In the genomic region with DNA sequence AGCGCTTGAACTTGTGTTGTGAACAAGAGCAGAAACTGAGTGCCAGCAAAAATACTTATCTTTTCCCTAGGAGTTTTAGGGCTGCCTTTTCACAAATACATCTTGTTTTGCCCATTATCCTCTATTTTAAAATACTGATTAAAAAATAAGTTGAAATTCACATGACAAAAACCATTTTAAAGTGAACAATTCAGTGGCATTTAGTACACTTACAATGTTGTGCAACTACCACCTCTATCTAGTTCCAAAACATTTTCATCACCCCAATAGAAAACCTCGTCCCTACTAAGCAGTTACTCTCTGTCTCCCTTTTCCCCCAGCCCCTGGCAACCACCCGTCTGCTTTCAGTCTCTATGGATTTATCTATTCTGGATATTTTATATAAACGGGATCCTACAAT, we compare ENCODE assay signal across 7 cellular contexts. TPM values are rescaled to one million over a fixed set of nuclear protein-coding genes. Genes with fewer than 3 reads are reported as not detected.
DNase-seq lines count a peak whose midpoint lies in the region; ATAC-seq and FAIRE-seq lines count a peak whose summit lies in the region.

No MANE protein-coding gene starts in this region.

- no peaks in the 10 kb centered on the region for H3K36me3 ChIP-seq in HUES6 (ENCODE audit: control insufficient read depth, insufficient read depth, low read length)
- no peaks in the 10 kb centered on the region for H3K36me3 ChIP-seq in iPS-20b (ENCODE audit: insufficient read depth, low read depth, low read length)

- no peak for DNase-seq in epidermal melanocyte (ENCODE audit: insufficient read length, low spot score)
- no peak for DNase-seq in A172 (ENCODE audit: low spot score)
- no peak for DNase-seq in urothelium cell line (ENCODE audit: low spot score)

- peak overlapping the region; percentile 93 for H3K27ac Mint-ChIP-seq in activated T-helper 17 cell treated with anti-CD3 and anti-CD28 coated beads, Interleukin-2, amount 50 U/mL, for 72 hours
- peak overlapping the region; percentile 87 for H3K27ac Mint-ChIP-seq in stimulated activated memory B cell treated with anti-CD40 and anti-IgM and Interleukin-4, amounts not matched to agents 10 μg/mL and 1 μg/mL and 100 μg/mL, for 72 hours

- ATAC-seq in activated T-helper 17 cell treated with anti-CD3 and anti-CD28 coated beads, Interleukin-2, amount 50 U/mL, for 72 hours (replicated peaks): no peak
- ATAC-seq in stimulated activated memory B cell treated with anti-CD40 and anti-IgM and Interleukin-4, amounts not matched to agents 10 μg/mL and 1 μg/mL and 100 μg/mL, for 72 hours: no peak

- FAIRE-seq in urothelium cell line (lab: Jason Lieb, UNC): no peak

- H3K36me3 Mint-ChIP-seq in activated T-helper 17 cell treated with anti-CD3 and anti-CD28 coated beads, Interleukin-2, amount 50 U/mL, for 72 hours (ENCODE audit: low read depth): peaks cover 27% of the 10 kb centered on the region
- peaks cover 11% of the 10 kb centered on the region for H3K36me3 Mint-ChIP-seq in stimulated activated memory B cell treated with anti-CD40 and anti-IgM and Interleukin-4, amounts not matched to agents 10 μg/mL and 1 μg/mL and 100 μg/mL, for 72 hours

- H3K4me1 ChIP-seq in HUES6 (ENCODE audit: control insufficient read depth, insufficient read depth, low read length) (peaks cover 17% of the 10 kb centered on the region; the same call in 1 of the 2 replicates), iPS-20b (ENCODE audit: insufficient read depth, low read length) (peaks cover 6% of the 10 kb centered on the region; the same call in 1 of the 2 replicates)

- H3K4me1 Mint-ChIP-seq in activated T-helper 17 cell treated with anti-CD3 and anti-CD28 coated beads, Interleukin-2, amount 50 U/mL, for 72 hours: peaks cover 40% of the 10 kb centered on the region
- H3K4me1 Mint-ChIP-seq in stimulated activated memory B cell treated with anti-CD40 and anti-IgM and Interleukin-4, amounts not matched to agents 10 μg/mL and 1 μg/mL and 100 μg/mL, for 72 hours: peaks cover 44% of the 10 kb centered on the region

- no peak overlapping the region for H3K9ac ChIP-seq in HUES6 (ENCODE audit: low read length)
- no peak overlapping the region for H3K9ac ChIP-seq in iPS-20b (ENCODE audit: low read depth, low read length)

- H3K4me3 Mint-ChIP-seq in activated T-helper 17 cell treated with anti-CD3 and anti-CD28 coated beads, Interleukin-2, amount 50 U/mL, for 72 hours: peak overlapping the region; percentile 93
- peak overlapping the region; percentile 91 for H3K4me3 Mint-ChIP-seq in stimulated activated memory B cell treated with anti-CD40 and anti-IgM and Interleukin-4, amounts not matched to agents 10 μg/mL and 1 μg/mL and 100 μg/mL, for 72 hours

- no peak overlapping the region for H3K27ac ChIP-seq in HUES6 (ENCODE audit: low read depth, low read length)
- no peak overlapping the region for H3K27ac ChIP-seq in iPS-20b (ENCODE audit: low read length)

- H3K4me3 ChIP-seq in HUES6 (ENCODE audit: low read depth, low read length) (peak overlapping the region; percentile 73), iPS-20b (ENCODE audit: low read length) (peak overlapping the region; percentile 85; the same call in 1 of the 2 replicates)

- H3K27me3 ChIP-seq in HUES6 (ENCODE audit: control insufficient read depth, insufficient read depth, low read length) (no peaks in the 10 kb centered on the region), iPS-20b (ENCODE audit: insufficient read depth, low read length) (no peaks in the 10 kb centered on the region; the same call in 1 of the 2 replicates)

- H3K27me3 Mint-ChIP-seq in activated T-helper 17 cell treated with anti-CD3 and anti-CD28 coated beads, Interleukin-2, amount 50 U/mL, for 72 hours: no peaks in the 10 kb centered on the region
- no peaks in the 10 kb centered on the region for H3K27me3 Mint-ChIP-seq in stimulated activated memory B cell treated with anti-CD40 and anti-IgM and Interleukin-4, amounts not matched to agents 10 μg/mL and 1 μg/mL and 100 μg/mL, for 72 hours

- H3K9me3 Mint-ChIP-seq in activated T-helper 17 cell treated with anti-CD3 and anti-CD28 coated beads, Interleukin-2, amount 50 U/mL, for 72 hours: peaks cover 6% of the 10 kb centered on the region
- H3K9me3 Mint-ChIP-seq in stimulated activated memory B cell treated with anti-CD40 and anti-IgM and Interleukin-4, amounts not matched to agents 10 μg/mL and 1 μg/mL and 100 μg/mL, for 72 hours: peaks cover 5% of the 10 kb centered on the region

- H3K9me3 ChIP-seq in HUES6 (ENCODE audit: control insufficient read depth, insufficient read depth, low read depth, low read length) (no peaks in the 10 kb centered on the region), iPS-20b (ENCODE audit: insufficient read depth, low read depth, low read length) (no peaks in the 10 kb centered on the region)

RNA-seq across cellular contexts. Expression of gene WBP1L, which starts 1.4 kb away (rescaled TPM):
- 10 to 100 TPM; 18.4 to 24.8 TPM for total RNA-seq in activated T-helper 17 cell treated with anti-CD3 and anti-CD28 coated beads, Interleukin-2, amount 50 U/mL, for 72 hours
- 19.1 and 26.4 TPM in 2 replicates for total RNA-seq in A172 (2014; rRNA removed; shearing (Covaris generic))

RNA-seq across cellular contexts. Expression of gene SFXN2, which starts 30.7 kb away (rescaled TPM):
- total RNA-seq in activated T-helper 17 cell treated with anti-CD3 and anti-CD28 coated beads, Interleukin-2, amount 50 U/mL, for 72 hours: 10 to 100 TPM; 18.0 to 28.0 TPM
- total RNA-seq in A172 (2014; rRNA removed; shearing (Covaris generic)): 7.3 and 9.5 TPM in 2 replicates

RNA-seq across cellular contexts. Expression of gene ARL3, which starts 31.0 kb away (rescaled TPM):
- 10 to 100 TPM; 14.3 to 14.7 TPM for total RNA-seq in activated T-helper 17 cell treated with anti-CD3 and anti-CD28 coated beads, Interleukin-2, amount 50 U/mL, for 72 hours
- 11.1 and 17.9 TPM in 2 replicates for total RNA-seq in A172 (2014; rRNA removed; shearing (Covaris generic))
